In genomic region chr20:49529470-49529869, GRCh38 we compare ENCODE assay signal across 1 cellular context.
TF ChIP-seq lines count a peak whose summit lies in the region.

No MANE protein-coding gene starts in this region.

TF ChIP-seq in HEK293T, 16 proteins besides CTCF, POLR2A, EP300 and RAD21 (continued from another document):
- TF ChIP-seq BHLHE40 (IDR thresholded peaks at IDR 0.05; ENCODE audit: borderline replicate concordance): no peak
TF ChIP-seq in HEK293T: peak in this region for 0.
